15 cellular contexts compared by ENCODE assay signal in genomic region chr15:28954466-28955159, GRCh38.
DNase-seq lines count a peak whose midpoint lies in the region; ATAC-seq and TF ChIP-seq lines count a peak whose summit lies in the region.
"Had no signal": no experiment of that assay in that cellular context is flagged by ENCODE, and none has a peak within 500 bp of the region (broad histone marks: within the 10 kb centered on the region; RNA-seq: fewer than 3 reads in every experiment).

No MANE protein-coding gene starts in this region.

- H3F3A ChIP-seq in Loucy (ENCODE audit: low read depth) = peaks cover 34% of the 10 kb centered on the region

- H3K36me3 ChIP-seq in Loucy (ENCODE audit: insufficient read depth, low read length) = peaks cover 11% of the 10 kb centered on the region
- H3K36me3 ChIP-seq: cardiac muscle cell had no signal

- H3K9me2 ChIP-seq in Loucy (replicated peaks; ENCODE audit: low read depth, low read length) = no peaks in the 10 kb centered on the region

- H4K20me1 ChIP-seq in Loucy (ENCODE audit: insufficient read depth, low read length, poor library complexity, severe bottlenecking) = no peaks in the 10 kb centered on the region

- no peaks in the 10 kb centered on the region for H3K27me3 ChIP-seq in CD4-positive, alpha-beta T cell (ENCODE audit: control insufficient read depth, insufficient read depth, low read length)
- H3K27me3 ChIP-seq in Loucy (ENCODE audit: insufficient read depth, low read length, poor library complexity, severe bottlenecking) = no peaks in the 10 kb centered on the region
- H3K27me3 ChIP-seq: cardiac muscle cell had no signal

- no peaks in the 10 kb centered on the region for H3K9me3 ChIP-seq in CD4-positive, alpha-beta T cell (ENCODE audit: control insufficient read depth, low read length)
- no peaks in the 10 kb centered on the region for H3K9me3 ChIP-seq in Loucy (ENCODE audit: insufficient read depth, low read depth, low read length)

- H2AFZ ChIP-seq in Loucy (ENCODE audit: low read length) = no peak overlapping the region

- H3K9ac ChIP-seq in Loucy (ENCODE audit: low read depth, low read length, poor library complexity, severe bottlenecking) = peak overlapping the region; percentile 100

- peak overlapping the region; percentile 50 for H3K4me3 Mint-ChIP-seq in CD4-positive, alpha-beta T cell
- H3K4me3 Mint-ChIP-seq in activated naive CD8-positive, alpha-beta T cell treated with anti-CD3 and anti-CD28 coated beads, Interleukin-2, amount 50 U/mL, for 24 hours = peak overlapping the region; percentile 50
- peak overlapping the region in 1 of 3 experiments; percentile 25 for H3K4me3 Mint-ChIP-seq in nephron

- intact Hi-C loops in CD4-positive, alpha-beta T cell (cut with DNase I, micrococcal nuclease) = no loop called here

- H3K4me1 Mint-ChIP-seq in CD4-positive, alpha-beta T cell (ENCODE audit: low read depth) = peaks cover 76% of the 10 kb centered on the region
- H3K4me1 Mint-ChIP-seq in activated naive CD8-positive, alpha-beta T cell treated with anti-CD3 and anti-CD28 coated beads, Interleukin-2, amount 50 U/mL, for 24 hours = peaks cover 64% of the 10 kb centered on the region
- peaks cover 16% of the 10 kb centered on the region for H3K4me1 Mint-ChIP-seq in nephron

- CTCF ChIA-PET in CD4-positive, alpha-beta T cell (lab: Charles Lee) = no interaction called here

- H3K9me3 Mint-ChIP-seq in CD4-positive, alpha-beta T cell = no peaks in the 10 kb centered on the region
- no peaks in the 10 kb centered on the region for H3K9me3 Mint-ChIP-seq in activated naive CD8-positive, alpha-beta T cell treated with anti-CD3 and anti-CD28 coated beads, Interleukin-2, amount 50 U/mL, for 24 hours
- H3K9me3 Mint-ChIP-seq in nephron = peaks cover 3% of the 10 kb centered on the region

- ATAC-seq in CD4-positive, alpha-beta T cell (ENCODE audit: poor library complexity) = peak; percentile 21
- no peak for ATAC-seq in activated naive CD8-positive, alpha-beta T cell treated with anti-CD3 and anti-CD28 coated beads, Interleukin-2, amount 50 U/mL, for 24 hours
- ATAC-seq in GM21717 (IDR thresholded peaks at IDR 0.05; ENCODE audit: unreplicated experiment) = no peak
- ATAC-seq: HCT116 had no signal

- H3K4me3 ChIP-seq in Loucy (ENCODE audit: low read length, poor library complexity, severe bottlenecking) = peak overlapping the region; percentile 97
- H3K4me3 ChIP-seq: cardiac muscle cell had no signal

- no peak overlapping the region for H3K27ac ChIP-seq in CD4-positive, alpha-beta T cell (ENCODE audit: low read depth, low read length)
- H3K27ac ChIP-seq: cardiac muscle cell had no signal

- H3K79me2 ChIP-seq in Loucy (ENCODE audit: insufficient read depth, low read length) = peaks cover 80% of the 10 kb centered on the region

- no peak for TF ChIP-seq CTCF in CD4-positive, alpha-beta T cell (IDR thresholded peaks at IDR 0.05)
- TF ChIP-seq CTCF in Loucy (conservative IDR thresholded peaks at IDR 0.05; ENCODE audit: low read length) = no peak
- no peak for TF ChIP-seq CTCF in nephron (IDR thresholded peaks at IDR 0.05; ENCODE audit: unreplicated experiment in 3 of 3)

- POLR2A ChIA-PET in CD4-positive, alpha-beta T cell (lab: Charles Lee) = interaction anchor here (1.0 to 1.4 kb wide), 5 partner anchors 12 to 33 kb away, joined by 3 to 4 read pairs (median 3); no protein-coding TSS in a partner anchor

- DNase-seq in CD4-positive, alpha-beta T cell = no peak
- DNase-seq in activated naive CD8-positive, alpha-beta T cell treated with anti-CD3 and anti-CD28 coated beads, Interleukin-2, amount 50 U/mL, for 24 hours = no peak
- DNase-seq in NCI-H82 (lab: John Stamatoyannopoulos, UW) (no peak), NCI-H1092 treated with DMSO at 0.1 percent for 48 hours (lab: John Stamatoyannopoulos, UW) (no peak)
- DNase-seq in effector CD8-positive, alpha-beta T cell (lab: John Stamatoyannopoulos, UW) = no peak
- DNase-seq: activated CD4-positive, alpha-beta T cell treated with anti-CD3 and anti-CD28 coated beads, Interleukin-2, amount 50 U/mL, for 48 hours; NCI-H1930; NCI-H748 treated with DMSO at 0.1 percent for 48 hours; Right ventricle myocardium superior; substantia nigra had no signal

- H3K27ac Mint-ChIP-seq in CD4-positive, alpha-beta T cell = peak overlapping the region; percentile 83
- no peak overlapping the region for H3K27ac Mint-ChIP-seq in activated naive CD8-positive, alpha-beta T cell treated with anti-CD3 and anti-CD28 coated beads, Interleukin-2, amount 50 U/mL, for 24 hours
- peak overlapping the region in 2 of 3 experiments; percentile 18 to 73 for H3K27ac Mint-ChIP-seq in nephron

- H3K4me1 ChIP-seq in Loucy (ENCODE audit: insufficient read depth, low read length, poor library complexity, severe bottlenecking) = peaks cover 76% of the 10 kb centered on the region

- peaks cover 10% of the 10 kb centered on the region for H3K36me3 Mint-ChIP-seq in CD4-positive, alpha-beta T cell (ENCODE audit: low read depth)
- H3K36me3 Mint-ChIP-seq in activated naive CD8-positive, alpha-beta T cell treated with anti-CD3 and anti-CD28 coated beads, Interleukin-2, amount 50 U/mL, for 24 hours (ENCODE audit: low read depth) = no peaks in the 10 kb centered on the region
- no peaks in the 10 kb centered on the region for H3K36me3 Mint-ChIP-seq in nephron (ENCODE audit: low read depth)

- peak overlapping the region; percentile 94 for H3K4me2 ChIP-seq in Loucy (ENCODE audit: low read depth, low read length, poor library complexity, severe bottlenecking)

- no peaks in the 10 kb centered on the region for H3K27me3 Mint-ChIP-seq in CD4-positive, alpha-beta T cell
- H3K27me3 Mint-ChIP-seq in activated naive CD8-positive, alpha-beta T cell treated with anti-CD3 and anti-CD28 coated beads, Interleukin-2, amount 50 U/mL, for 24 hours = no peaks in the 10 kb centered on the region
- H3K27me3 Mint-ChIP-seq in nephron (ENCODE audit: low read depth) = peaks cover 4% of the 10 kb centered on the region
